ENCODE assay signal across 8 cellular contexts in the genomic region with DNA sequence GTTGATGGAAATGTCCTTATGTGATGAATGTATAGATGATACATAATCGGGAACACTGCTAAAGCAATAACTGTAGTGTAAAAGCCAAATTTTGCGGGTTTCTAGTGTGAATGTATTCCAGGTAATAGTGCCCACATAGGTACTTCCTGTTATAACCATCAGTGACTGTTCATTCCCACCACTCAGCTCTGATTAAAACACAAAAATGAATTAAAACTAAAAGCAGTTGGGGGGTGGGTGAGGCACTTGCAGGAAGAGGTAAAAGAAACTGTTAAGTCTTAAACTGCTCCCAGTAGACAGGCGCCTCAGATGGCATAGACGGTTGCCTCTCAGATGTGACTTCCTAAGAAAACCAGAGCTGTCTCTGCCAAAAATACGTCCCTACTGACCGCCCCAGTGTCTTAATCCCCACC. TPM values are rescaled to one million over a fixed set of nuclear protein-coding genes. Genes with fewer than 3 reads are reported as not detected.
DNase-seq lines count a peak whose midpoint lies in the region; ATAC-seq, FAIRE-seq and TF ChIP-seq lines count a peak whose summit lies in the region.

No MANE protein-coding gene starts in this region.

- TF ChIP-seq CTCF in keratinocyte (optimal IDR thresholded peaks at IDR 0.05 in 1 of 3, IDR thresholded peaks at IDR 0.05 in 1 of 3, conservative IDR thresholded peaks at IDR 0.05 in 1 of 3; ENCODE audit: extremely low read depth in 1 of 3, insufficient read depth in 2 of 3, low read length in 3 of 3) (no peak), suprapubic skin (IDR thresholded peaks at IDR 0.05) (no peak)

- H3K27ac ChIP-seq in keratinocyte (ENCODE audit: control insufficient read depth, insufficient read depth, low read length), result peak overlapping the region; percentile 80
- peak overlapping the region; percentile 92 for H3K27ac ChIP-seq in suprapubic skin
- no peak overlapping the region for H3K27ac ChIP-seq in aorta (ENCODE audit: low read depth in 1 of 2, low read length in 2 of 2)

- WGBS in suprapubic skin, result 79% methylated on average over 6 of the region's 6 CpGs
- 80 to 86% methylated on average over 6 of the region's 6 CpGs for WGBS in aorta, 2 donors

- DNase-seq in activated CD4-positive, CD25-positive, alpha-beta regulatory T cell (lab: John Stamatoyannopoulos, UW), result no peak
- peak; percentile 22 to 35 for DNase-seq in activated CD4-positive, alpha-beta T cell treated with anti-CD3 and anti-CD28 coated beads, Interleukin-2, amount 50 U/mL, for 48 hours
- DNase-seq in keratinocyte (ENCODE audit: low read depth, low spot score), result no peak
- no peak for DNase-seq in suprapubic skin (ENCODE audit: low spot score in 2 of 2)
- no peak for DNase-seq in aorta
- no peak for DNase-seq in NCI-H526 treated with DMSO at 0.1 percent for 48 hours (lab: John Stamatoyannopoulos, UW)
- no peak for DNase-seq in NCI-H446 treated with DMSO at 0.1 percent for 48 hours (lab: John Stamatoyannopoulos, UW)

- H4K20me1 ChIP-seq in keratinocyte (ENCODE audit: control insufficient read depth, extremely low read depth, insufficient read depth, low read length), result no peaks in the 10 kb centered on the region

- no peaks in the 10 kb centered on the region for H3K27me3 ChIP-seq in keratinocyte (ENCODE audit: control insufficient read depth, extremely low read depth, insufficient read depth, low read length)
- no peaks in the 10 kb centered on the region for H3K27me3 ChIP-seq in suprapubic skin
- H3K27me3 ChIP-seq in aorta (ENCODE audit: control insufficient read depth in 1 of 2, insufficient read depth in 2 of 2, low read length in 1 of 2), result no peaks in the 10 kb centered on the region

- no peaks in the 10 kb centered on the region for H3K9me1 ChIP-seq in keratinocyte (ENCODE audit: control insufficient read depth, extremely low read depth, insufficient read depth, low read length)

- H3K36me3 ChIP-seq in keratinocyte (ENCODE audit: control insufficient read depth in 2 of 2, extremely low read depth in 1 of 2, insufficient read depth in 2 of 2, low read length in 2 of 2) (peaks cover 0 to 2% of the 10 kb centered on the region in 2 experiments), suprapubic skin (no peaks in the 10 kb centered on the region), aorta (ENCODE audit: control insufficient read depth in 1 of 2, insufficient read depth in 2 of 2, low read length in 1 of 2) (peaks cover 0 to 3% of the 10 kb centered on the region in 2 donors)

- H3K79me2 ChIP-seq in keratinocyte (ENCODE audit: control insufficient read depth, insufficient read depth, low read length), result peaks cover 14% of the 10 kb centered on the region

- H3K4me3 ChIP-seq in keratinocyte (ENCODE audit: control insufficient read depth in 2 of 3, extremely low read depth in 1 of 3, insufficient read depth in 2 of 3, low read depth in 1 of 3, low read length in 3 of 3) (peak overlapping the region in 1 of 3 experiments; percentile 78), suprapubic skin (peak overlapping the region; percentile 77), aorta (ENCODE audit: low read length in 2 of 2) (peak overlapping the region in 1 of 2 donors; percentile 94)

- FAIRE-seq in keratinocyte (lab: Jason Lieb, UNC), result no peak

- H3K9ac ChIP-seq in keratinocyte (ENCODE audit: control insufficient read depth, extremely low read depth, insufficient read depth, low read length), result no peak overlapping the region

- peak overlapping the region; percentile 97 for H2AFZ ChIP-seq in keratinocyte (ENCODE audit: control insufficient read depth, low read length)

- dilution Hi-C loops in keratinocyte (cut with MboI; ENCODE audit: extremely low pct_ligation_motif_present, low sequenced_read_pairs), result no loop called here

- intact Hi-C loops in aorta (cut with DNase I), result loop anchor here in 1 of 2 donors (2.0 to 10.0 kb wide), 3 partner anchors 25 to 277 kb away; no protein-coding TSS in a partner anchor

- no peaks in the 10 kb centered on the region for H3K9me3 ChIP-seq in keratinocyte (ENCODE audit: control insufficient read depth, low read depth, low read length)
- H3K9me3 ChIP-seq in suprapubic skin, result no peaks in the 10 kb centered on the region
- no peaks in the 10 kb centered on the region for H3K9me3 ChIP-seq in aorta (ENCODE audit: control insufficient read depth, low read length)

- peaks cover 10% of the 10 kb centered on the region for H3K4me1 ChIP-seq in keratinocyte (ENCODE audit: control insufficient read depth, extremely low read depth, insufficient read depth, low read length)
- peaks cover 16% of the 10 kb centered on the region for H3K4me1 ChIP-seq in suprapubic skin
- H3K4me1 ChIP-seq in aorta (ENCODE audit: control insufficient read depth in 1 of 2, insufficient read depth in 2 of 2, low read length in 2 of 2), result peaks cover 0 to 2% of the 10 kb centered on the region in 2 donors

- no peak for TF ChIP-seq EP300 in suprapubic skin (IDR thresholded peaks at IDR 0.05)

- peak overlapping the region; percentile 85 for H3K4me2 ChIP-seq in keratinocyte (ENCODE audit: control insufficient read depth, extremely low read depth, insufficient read depth, low read depth, low read length)

- peak; percentile 39 to 42 for ATAC-seq in activated CD4-positive, CD25-positive, alpha-beta regulatory T cell treated with anti-CD3 and anti-CD28 coated beads, Interleukin-2, amount 50 U/mL, for 24 hours
- no peak for ATAC-seq in aorta (ENCODE audit: low FRiP score)

- TF ChIP-seq POLR2A in suprapubic skin (IDR thresholded peaks at IDR 0.05), result no peak

RNA-seq across cellular contexts. Expression of a gene that starts 0.9 kb away (rescaled TPM):
- polyA plus RNA-seq in keratinocyte (23.6 to 35.5 TPM (median 33.8 TPM) in 3 replicates), aorta (10 to 100 TPM; 22.7 to 50.2 TPM)
- polyA plus RNA-seq in keratinocyte (2011; ENCODE audit: low read depth), result 1.8 TPM
- 26.0 and 28.6 TPM in 2 replicates for polyA plus RNA-seq in keratinocyte (2011; cell fraction: cytosol; rRNA removed)
- 13.6 and 14.6 TPM in 2 replicates for polyA plus RNA-seq in keratinocyte (2011; cell fraction: nucleus; rRNA removed)
- polyA plus RNA-seq in keratinocyte (2012; ENCODE audit: low replicate concordance), result 18.4 and 31.2 TPM in 2 replicates
- 1.0 to 12.1 TPM (median 6.8 TPM) in 3 replicates for polyA minus RNA-seq in keratinocyte
- 26.1 TPM for polyA minus RNA-seq in keratinocyte (2011; cell fraction: cytosol; rRNA and poly(A)+ RNA removed)
- 4.3 and 8.8 TPM in 2 replicates for polyA minus RNA-seq in keratinocyte (2011; cell fraction: nucleus; rRNA and poly(A)+ RNA removed)
- total RNA-seq in suprapubic skin (10 to 100 TPM in 3 of 4 donors, 1 to 10 TPM in 1; 4.3 to 10.9 (median 10.2) TPM), aorta (10 to 100 TPM in 1 of 2 donors, 1 to 10 TPM in 1; 8.6 to 15.4 TPM)

Comparison
In these comparisons a context has a peak if more than half of its experiments do, and no peak if none do; other contexts are left out.
1. DNase-seq: peak in activated CD4-positive, alpha-beta T cell treated with anti-CD3 and anti-CD28 coated beads, Interleukin-2, amount 50 U/mL, for 48 hours (2 of 2); none in activated CD4-positive, CD25-positive, alpha-beta regulatory T cell (0 of 4), keratinocyte (single experiment), suprapubic skin (0 of 2), aorta (0 of 2), NCI-H526 treated with DMSO at 0.1 percent for 48 hours (single experiment) and NCI-H446 treated with DMSO at 0.1 percent for 48 hours (single experiment).
2. H3K27ac ChIP-seq: peak in keratinocyte (single experiment) and suprapubic skin (single experiment); none in aorta (0 of 2).